ENCODE assay signal across 8 cellular contexts in genomic region chrX:137427061-137427778, GRCh38.
DNase-seq lines count a peak whose midpoint lies in the region; ATAC-seq and TF ChIP-seq lines count a peak whose summit lies in the region.

No MANE protein-coding gene starts in this region.

- DNase-seq in A673 (ENCODE audit: low spot score) (no peak), GM23248 (no peak), chondrocyte (ENCODE audit: low spot score) (no peak), NCI-H524 treated with DMSO at 0.1 percent for 48 hours (lab: John Stamatoyannopoulos, UW) (no peak), mucosa of gallbladder (ENCODE audit: low spot score) (no peak)

- no peaks in the 10 kb centered on the region for H3K36me3 Mint-ChIP-seq in chondrocyte (ENCODE audit: low read depth)

- BruUV-seq in A673 (replicated peaks; lab: Mats Ljungman, UMichigan): no TSS peak

- peak overlapping the region; percentile 69 for H3K4me3 Mint-ChIP-seq in chondrocyte (ENCODE audit: unreplicated experiment)

- no peaks in the 10 kb centered on the region for H3F3A ChIP-seq in GM23248 (ENCODE audit: insufficient read depth)

- H3K9me2 ChIP-seq in GM23248 (ENCODE audit: insufficient read depth): no peaks in the 10 kb centered on the region

- no peak overlapping the region for H3K27ac Mint-ChIP-seq in chondrocyte (ENCODE audit: unreplicated experiment)

- H3K4me1 Mint-ChIP-seq in chondrocyte (ENCODE audit: low read depth): peaks cover 8% of the 10 kb centered on the region

- H4K20me1 ChIP-seq in GM23248 (ENCODE audit: insufficient read depth): no peaks in the 10 kb centered on the region

- H3K9me3 Mint-ChIP-seq in chondrocyte (ENCODE audit: low read depth): peaks cover 22% of the 10 kb centered on the region

- peak overlapping the region; percentile 80 for H3K4me2 ChIP-seq in GM23248 (ENCODE audit: unreplicated experiment)

- peaks cover 47% of the 10 kb centered on the region for H3K27me3 ChIP-seq in A673 (replicated peaks; ENCODE audit: insufficient read depth, low read depth, low read length, poor library complexity)
- H3K27me3 ChIP-seq in GM23248 (replicated peaks; ENCODE audit: insufficient read depth): peaks cover 4% of the 10 kb centered on the region; the same call in 1 of the 2 replicates
- H3K27me3 ChIP-seq in muscle layer of duodenum (ENCODE audit: low read depth, low read length): peaks cover 22% of the 10 kb centered on the region

- H3K79me2 ChIP-seq in GM23248 (ENCODE audit: insufficient read depth): no peaks in the 10 kb centered on the region

- no peak overlapping the region for H3K9ac ChIP-seq in GM23248

- no peaks in the 10 kb centered on the region for H3K36me3 ChIP-seq in A673 (ENCODE audit: insufficient read depth, low read length, poor library complexity, severe bottlenecking)
- H3K36me3 ChIP-seq in GM23248 (ENCODE audit: low read depth): no peaks in the 10 kb centered on the region
- H3K36me3 ChIP-seq in muscle layer of duodenum (ENCODE audit: control insufficient read depth in 1 of 2, insufficient read depth in 2 of 2, low read length in 2 of 2): no peaks in the 10 kb centered on the region

- H3K4me3 ChIP-seq in A673 (ENCODE audit: low read depth, low read length, poor library complexity, severe bottlenecking) (peak overlapping the region; percentile 45), GM23248 (peak overlapping the region; percentile 75), muscle layer of duodenum (ENCODE audit: low read depth in 1 of 2, low read length in 2 of 2) (peak overlapping the region; percentile 50 to 84)

- ATAC-seq in HG02678 (IDR thresholded peaks at IDR 0.05; ENCODE audit: unreplicated experiment): no peak
- no peak for ATAC-seq in activated CD4-positive, CD25-positive, alpha-beta regulatory T cell treated with anti-CD3 and anti-CD28 coated beads, Interleukin-2, amount 50 U/mL, for 24 hours

- no peak overlapping the region for H3K27ac ChIP-seq in A673 (ENCODE audit: low read depth, low read length, poor library complexity, severe bottlenecking)
- no peak overlapping the region for H3K27ac ChIP-seq in GM23248
- H3K27ac ChIP-seq in muscle layer of duodenum (ENCODE audit: low read length): no peak overlapping the region

- TF ChIP-seq CTCF in A673 (conservative IDR thresholded peaks at IDR 0.05; ENCODE audit: low read depth, low read length) (no peak), chondrocyte (IDR thresholded peaks at IDR 0.05) (no peak)

- intact Hi-C loops in A673 (cut with micrococcal nuclease; ENCODE audit: unreplicated experiment): loop anchor here (5.0 kb wide), 1 partner anchor 140 kb away; the partner anchor contains the start of gene ZIC3

- WGBS in GM23248 (ENCODE audit: low coverage in 1 of 2, low lambda C conversion rate in 2 of 2, missing lambda C conversion rate in 2 of 2), 2 experiments: 8 to 28% methylated on average over 13 to 15 of the region's 50 CpGs

- H3K9me3 ChIP-seq in A673 (ENCODE audit: low read depth, low read length, poor library complexity, severe bottlenecking): no peaks in the 10 kb centered on the region
- no peaks in the 10 kb centered on the region for H3K9me3 ChIP-seq in GM23248 (ENCODE audit: low read depth)
- peaks cover 0 to 3% of the 10 kb centered on the region in 2 donors for H3K9me3 ChIP-seq in muscle layer of duodenum (ENCODE audit: control insufficient read depth in 1 of 2, low read length in 2 of 2)

- CTCF ChIA-PET in A673 (lab: Charles Lee): no interaction called here

- POLR2A ChIA-PET in A673 (lab: Charles Lee; ENCODE audit: low non-redundant PET): no interaction called here

- no peaks in the 10 kb centered on the region for H3K4me1 ChIP-seq in A673 (ENCODE audit: insufficient read depth, low read length, poor library complexity, severe bottlenecking)
- no peaks in the 10 kb centered on the region for H3K4me1 ChIP-seq in GM23248 (ENCODE audit: insufficient read depth)
- H3K4me1 ChIP-seq in muscle layer of duodenum (ENCODE audit: control insufficient read depth in 1 of 2, insufficient read depth in 2 of 2, low read length in 2 of 2): peaks cover 0 to 10% of the 10 kb centered on the region in 2 donors

- H2AFZ ChIP-seq in GM23248: peak overlapping the region; percentile 84

- peaks cover 35% of the 10 kb centered on the region for H3K27me3 Mint-ChIP-seq in chondrocyte (ENCODE audit: low read depth)

- in situ Hi-C loops in GM23248 (cut with MboI): no loop called here
